17 cellular contexts compared by ENCODE assay signal in genomic region chr16:80751167-80751566, GRCh38. TPM values are rescaled to one million over a fixed set of nuclear protein-coding genes. Genes with fewer than 3 reads are reported as not detected.
DNase-seq lines count a peak whose midpoint lies in the region; ATAC-seq, FAIRE-seq and TF ChIP-seq lines count a peak whose summit lies in the region.
"Had no signal": no experiment of that assay in that cellular context is flagged by ENCODE, and none has a peak within 500 bp of the region (broad histone marks: within the 10 kb centered on the region; RNA-seq: fewer than 3 reads in every experiment).

No MANE protein-coding gene starts in this region.

- H3K27ac Mint-ChIP-seq in central memory CD8-positive, alpha-beta T cell (ENCODE audit: low read depth) = peak overlapping the region; percentile 6
- H3K27ac Mint-ChIP-seq: activated B cell treated with CpG ODN at 0.5 μM for 24 hours had no signal

- H3K27me3 Mint-ChIP-seq in central memory CD8-positive, alpha-beta T cell = no peaks in the 10 kb centered on the region
- H3K27me3 Mint-ChIP-seq: activated B cell treated with CpG ODN at 0.5 μM for 24 hours had no signal

- peak; percentile 86 for FAIRE-seq in H54 (lab: Jason Lieb, UNC)
- FAIRE-seq: GM12891, H1 had no signal

- TF ChIP-seq POLR2A in H54 (IDR thresholded peaks at IDR 0.05; ENCODE audit: low read depth, low read length) = no peak

- no peak for TF ChIP-seq CTCF in AG10803 (conservative IDR thresholded peaks at IDR 0.05; ENCODE audit: low read length)

- H3K4me3 Mint-ChIP-seq in central memory CD8-positive, alpha-beta T cell = no peak overlapping the region
- H3K4me3 Mint-ChIP-seq: activated B cell treated with CpG ODN at 0.5 μM for 24 hours had no signal

- H3K36me3 Mint-ChIP-seq in central memory CD8-positive, alpha-beta T cell (ENCODE audit: insufficient read depth) = no peaks in the 10 kb centered on the region

- ATAC-seq in central memory CD8-positive, alpha-beta T cell (replicated peaks; ENCODE audit: extremely low read depth, poor library complexity, severe bottlenecking) = no peak
- no peak for ATAC-seq in HG03139 (IDR thresholded peaks at IDR 0.05; ENCODE audit: unreplicated experiment)
- no peak for ATAC-seq in GM19455 (IDR thresholded peaks at IDR 0.05; ENCODE audit: unreplicated experiment)

- DNase-seq in AG10803 (ENCODE audit: low read depth) (peak; percentile 89), H54 (ENCODE audit: insufficient read length, low spot score) (no peak), myocyte (ENCODE audit: low read depth) (peak; percentile 1), NOMO-1 treated with DMSO at 0.1 percent for 48 hours (lab: John Stamatoyannopoulos, UW; ENCODE audit: unreplicated experiment) (no peak), SKM-1 treated with dmso at 0.1 percent for 144 hours (lab: John Stamatoyannopoulos, UW; ENCODE audit: unreplicated experiment) (no peak)
- no peak for DNase-seq in central memory CD8-positive, alpha-beta T cell (ENCODE audit: low spot score in 2 of 2)
- DNase-seq: activated B cell treated with CpG ODN at 0.5 μM for 24 hours, NCI-H1092 treated with DMSO at 0.1 percent for 48 hours, NCI-H69, right lobe of liver, SHP77 treated with DMSO at 0.1 percent for 48 hours, testis had no signal

- no peaks in the 10 kb centered on the region for H3K9me3 Mint-ChIP-seq in central memory CD8-positive, alpha-beta T cell
- H3K9me3 Mint-ChIP-seq: activated B cell treated with CpG ODN at 0.5 μM for 24 hours had no signal

- peaks cover 31% of the 10 kb centered on the region for H3K4me1 Mint-ChIP-seq in central memory CD8-positive, alpha-beta T cell
- H3K4me1 Mint-ChIP-seq: activated B cell treated with CpG ODN at 0.5 μM for 24 hours had no signal

- H3K4me3 ChIP-seq in AG10803 (ENCODE audit: low read length) = peak overlapping the region; percentile 31
- H3K4me3 ChIP-seq: ascending aorta, right lobe of liver, testis had no signal

RNA-seq across cellular contexts. Expression of gene CDYL2, which starts 53.2 kb away (rescaled TPM):
- total RNA-seq in myocyte = 0.37 and 1.4 TPM in 2 replicates
- 0.32 TPM for polyA plus RNA-seq in myocyte (2012)

Comparison
In these comparisons a context has a peak if more than half of its experiments do, and no peak if none do; other contexts are left out.
1. DNase-seq: peak in AG10803 (single experiment) and myocyte (single experiment); none in H54 (single experiment), central memory CD8-positive, alpha-beta T cell (0 of 2), NOMO-1 treated with DMSO at 0.1 percent for 48 hours (single experiment) and SKM-1 treated with dmso at 0.1 percent for 144 hours (single experiment).